Comparison of ENCODE assay signal across 36 cellular contexts in genomic region chr2:8661235-8661634, GRCh38. TPM values are rescaled to one million over a fixed set of nuclear protein-coding genes. Genes with fewer than 3 reads are reported as not detected.
DNase-seq lines count a peak whose midpoint lies in the region; ATAC-seq, FAIRE-seq and TF ChIP-seq lines count a peak whose summit lies in the region.
"Had no signal": no experiment of that assay in that cellular context is flagged by ENCODE, and none has a peak within 500 bp of the region (broad histone marks: within the 10 kb centered on the region; RNA-seq: fewer than 3 reads in every experiment).

No MANE protein-coding gene starts in this region.

- H3K27ac Mint-ChIP-seq in activated naive CD4-positive, alpha-beta T cell treated with anti-CD3 and anti-CD28 coated beads, Interleukin-2, amount 50 U/mL, for 24 hours = peak overlapping the region; percentile 5
- H3K27ac Mint-ChIP-seq in activated naive CD4-positive, alpha-beta T cell treated with anti-CD3 and anti-CD28 coated beads for 36 hours = no peak overlapping the region
- no peak overlapping the region for H3K27ac Mint-ChIP-seq in astrocyte (ENCODE audit: unreplicated experiment)
- peak overlapping the region in 2 of 3 experiments; percentile 35 to 51 for H3K27ac Mint-ChIP-seq in nephron
- H3K27ac Mint-ChIP-seq: activated CD4-positive, alpha-beta T cell treated with anti-CD3 and anti-CD28 coated beads, Interleukin-2, amount 10 ng/mL, durations not matched to agents 7 days and 5 days; CD4-positive, alpha-beta T cell; IgD-negative memory B cell; naive B cell; stimulated activated memory B cell treated with anti-CD40 and anti-IgM and Interleukin-4, amounts not matched to agents 10 μg/mL and 1 μg/mL and 100 μg/mL, for 72 hours had no signal

- no peak overlapping the region for H2AFZ ChIP-seq in astrocyte (ENCODE audit: low read depth, low read length)

- CTCF ChIA-PET in activated naive CD4-positive, alpha-beta T cell treated with anti-CD3 and anti-CD28 coated beads for 36 hours (lab: Charles Lee) = no interaction called here

- no peak overlapping the region for H3K4me3 ChIP-seq in astrocyte (ENCODE audit: insufficient read depth, low read depth, low read length)
- H3K4me3 ChIP-seq in stomach smooth muscle (ENCODE audit: low read length in 2 of 2) = no peak overlapping the region
- H3K4me3 ChIP-seq: cardiac muscle cell, coronary artery, esophagus muscularis mucosa, ovary, right atrium auricular region, thoracic aorta had no signal

- no peak for DNase-seq in activated naive CD4-positive, alpha-beta T cell treated with anti-CD3 and anti-CD28 coated beads for 36 hours
- DNase-seq in astrocyte (ENCODE audit: low read depth) = no peak
- no peak for DNase-seq in cerebellar nuclear complex (lab: John Stamatoyannopoulos, UW)
- DNase-seq in NCI-H2107 treated with DMSO at 0.1 percent for 48 hours (lab: John Stamatoyannopoulos, UW; ENCODE audit: unreplicated experiment) = no peak
- DNase-seq: activated CD4-positive, alpha-beta T cell treated with anti-CD3 and anti-CD28 coated beads, Interleukin-2, amount 10 ng/mL, durations not matched to agents 7 days and 5 days; activated naive CD4-positive, alpha-beta T cell treated with Interleukin-2 at 50 U/mL for 16 hours; activated T-cell treated with anti-CD3 and anti-CD28 coated beads, Interleukin-2, amount 50 U/mL, for 4 hours; AML-193; CD4-positive, alpha-beta T cell; mesendoderm; naive B cell; NCI-H1092 treated with DMSO at 0.1 percent for 48 hours; NCI-H187; NCI-H526; stimulated activated CD4-positive, alpha-beta T cell treated with anti-CD3 and anti-CD28 coated beads, Interleukin-12 subunit alpha, Interleukin-12 subunit beta, amount 100 ng/mL, for 4 hours; stimulated activated CD4-positive, alpha-beta T cell treated with anti-CD3 and anti-CD28 coated beads, Interleukin-4, amount 100 ng/mL, for 4 hours; SW 1271; T-helper 9 cell; WERI-Rb-1 had no signal

- H3K79me2 ChIP-seq in astrocyte (ENCODE audit: insufficient read depth, low read length) = no peaks in the 10 kb centered on the region

- ATAC-seq in GM19397 (IDR thresholded peaks at IDR 0.05; ENCODE audit: unreplicated experiment) = no peak
- ATAC-seq: activated T-cell treated with anti-CD3 and anti-CD28 coated beads, Interleukin-2, amount 50 U/mL, for 4 hours; left lobe of liver; stimulated activated memory B cell treated with anti-CD40 and anti-IgM and Interleukin-4, amounts not matched to agents 10 μg/mL and 1 μg/mL and 100 μg/mL, for 72 hours had no signal

- H3K9me3 ChIP-seq in astrocyte (ENCODE audit: insufficient read depth, low read depth, low read length) = no peaks in the 10 kb centered on the region
- no peaks in the 10 kb centered on the region for H3K9me3 ChIP-seq in stomach smooth muscle (ENCODE audit: control insufficient read depth in 2 of 2, low read length in 2 of 2)
- H3K9me3 ChIP-seq: esophagus muscularis mucosa, ovary, right atrium auricular region, thoracic aorta had no signal

- no peaks in the 10 kb centered on the region for H3K27me3 ChIP-seq in astrocyte (ENCODE audit: insufficient read depth, low read length)
- no peaks in the 10 kb centered on the region for H3K27me3 ChIP-seq in stomach smooth muscle (ENCODE audit: control insufficient read depth in 1 of 2, insufficient read depth in 2 of 2, low read length in 2 of 2)
- H3K27me3 ChIP-seq: cardiac muscle cell, esophagus muscularis mucosa, ovary, right atrium auricular region had no signal

- peak overlapping the region; percentile 66 for H3K4me2 ChIP-seq in astrocyte (ENCODE audit: low read length)

- H3K9ac ChIP-seq in astrocyte (ENCODE audit: low read length) (no peak overlapping the region), stomach smooth muscle (ENCODE audit: low read length in 2 of 2) (peak overlapping the region in 1 of 2 donors; percentile 18)

- H3K36me3 ChIP-seq in astrocyte (ENCODE audit: insufficient read depth, low read length) = no peaks in the 10 kb centered on the region
- no peaks in the 10 kb centered on the region for H3K36me3 ChIP-seq in stomach smooth muscle (ENCODE audit: control insufficient read depth in 2 of 2, insufficient read depth in 2 of 2, low read length in 2 of 2)
- H3K36me3 ChIP-seq: cardiac muscle cell, esophagus muscularis mucosa, ovary, right atrium auricular region, thoracic aorta, WERI-Rb-1 had no signal

- peaks cover 27% of the 10 kb centered on the region for H3K4me1 Mint-ChIP-seq in activated naive CD4-positive, alpha-beta T cell treated with anti-CD3 and anti-CD28 coated beads, Interleukin-2, amount 50 U/mL, for 24 hours
- H3K4me1 Mint-ChIP-seq in activated naive CD4-positive, alpha-beta T cell treated with anti-CD3 and anti-CD28 coated beads for 36 hours (ENCODE audit: low read depth) = peaks cover 34% of the 10 kb centered on the region
- H3K4me1 Mint-ChIP-seq in astrocyte (ENCODE audit: low read depth, unreplicated experiment) (peaks cover 14% of the 10 kb centered on the region), nephron (peaks cover 25% of the 10 kb centered on the region)
- H3K4me1 Mint-ChIP-seq: IgD-negative memory B cell; stimulated activated memory B cell treated with anti-CD40 and anti-IgM and Interleukin-4, amounts not matched to agents 10 μg/mL and 1 μg/mL and 100 μg/mL, for 72 hours had no signal

- no peaks in the 10 kb centered on the region for H3K9me3 Mint-ChIP-seq in activated naive CD4-positive, alpha-beta T cell treated with anti-CD3 and anti-CD28 coated beads, Interleukin-2, amount 50 U/mL, for 24 hours
- H3K9me3 Mint-ChIP-seq in activated naive CD4-positive, alpha-beta T cell treated with anti-CD3 and anti-CD28 coated beads for 36 hours = no peaks in the 10 kb centered on the region
- H3K9me3 Mint-ChIP-seq in astrocyte (ENCODE audit: unreplicated experiment) = peaks cover 5% of the 10 kb centered on the region
- H3K9me3 Mint-ChIP-seq in nephron = no peaks in the 10 kb centered on the region
- H3K9me3 Mint-ChIP-seq: activated T-cell treated with anti-CD3 and anti-CD28 coated beads, Interleukin-2, amount 50 U/mL, for 4 hours; CD4-positive, alpha-beta T cell; IgD-negative memory B cell; stimulated activated memory B cell treated with anti-CD40 and anti-IgM and Interleukin-4, amounts not matched to agents 10 μg/mL and 1 μg/mL and 100 μg/mL, for 72 hours had no signal

- peaks cover 2% of the 10 kb centered on the region for H3K27me3 Mint-ChIP-seq in activated naive CD4-positive, alpha-beta T cell treated with anti-CD3 and anti-CD28 coated beads, Interleukin-2, amount 50 U/mL, for 24 hours
- peaks cover 7% of the 10 kb centered on the region for H3K27me3 Mint-ChIP-seq in activated naive CD4-positive, alpha-beta T cell treated with anti-CD3 and anti-CD28 coated beads for 36 hours (ENCODE audit: low read depth)
- H3K27me3 Mint-ChIP-seq in astrocyte (ENCODE audit: low read depth, unreplicated experiment) (peaks cover 26% of the 10 kb centered on the region), nephron (ENCODE audit: low read depth) (peaks cover 6% of the 10 kb centered on the region)
- H3K27me3 Mint-ChIP-seq: CD4-positive, alpha-beta T cell had no signal

- H3K4me1 ChIP-seq in astrocyte (ENCODE audit: insufficient read depth, low read length) (peaks cover 18% of the 10 kb centered on the region), stomach smooth muscle (ENCODE audit: control insufficient read depth, insufficient read depth, low read length) (peaks cover 13% of the 10 kb centered on the region)

- no peak for FAIRE-seq in astrocyte (lab: Jason Lieb, UNC)
- FAIRE-seq: A204.1, D721Med, frontal cortex, GM18507 had no signal

- H3K36me3 Mint-ChIP-seq in activated naive CD4-positive, alpha-beta T cell treated with anti-CD3 and anti-CD28 coated beads, Interleukin-2, amount 50 U/mL, for 24 hours = no peaks in the 10 kb centered on the region
- H3K36me3 Mint-ChIP-seq in activated naive CD4-positive, alpha-beta T cell treated with anti-CD3 and anti-CD28 coated beads for 36 hours (ENCODE audit: low read depth) = no peaks in the 10 kb centered on the region
- H3K36me3 Mint-ChIP-seq in astrocyte (ENCODE audit: low read depth, unreplicated experiment) (no peaks in the 10 kb centered on the region), nephron (ENCODE audit: low read depth) (peaks cover 3% of the 10 kb centered on the region)
- H3K36me3 Mint-ChIP-seq: naive B cell; stimulated activated memory B cell treated with anti-CD40 and anti-IgM and Interleukin-4, amounts not matched to agents 10 μg/mL and 1 μg/mL and 100 μg/mL, for 72 hours had no signal

- no peak for TF ChIP-seq CTCF in astrocyte (IDR thresholded peaks at IDR 0.05; ENCODE audit: insufficient read depth, low read depth, low read length)
- TF ChIP-seq CTCF in nephron (IDR thresholded peaks at IDR 0.05; ENCODE audit: unreplicated experiment in 3 of 3) = no peak

- H3K4me3 Mint-ChIP-seq in activated naive CD4-positive, alpha-beta T cell treated with anti-CD3 and anti-CD28 coated beads, Interleukin-2, amount 50 U/mL, for 24 hours = no peak overlapping the region
- H3K4me3 Mint-ChIP-seq in activated naive CD4-positive, alpha-beta T cell treated with anti-CD3 and anti-CD28 coated beads for 36 hours = no peak overlapping the region
- H3K4me3 Mint-ChIP-seq in astrocyte (ENCODE audit: unreplicated experiment) (no peak overlapping the region), nephron (no peak overlapping the region)
- H3K4me3 Mint-ChIP-seq: activated CD4-positive, alpha-beta T cell treated with anti-CD3 and anti-CD28 coated beads, Interleukin-2, amount 10 ng/mL, durations not matched to agents 7 days and 5 days; activated T-cell treated with anti-CD3 and anti-CD28 coated beads, Interleukin-2, amount 50 U/mL, for 4 hours; CD4-positive, alpha-beta T cell; IgD-negative memory B cell; stimulated activated memory B cell treated with anti-CD40 and anti-IgM and Interleukin-4, amounts not matched to agents 10 μg/mL and 1 μg/mL and 100 μg/mL, for 72 hours had no signal

- intact Hi-C loops in activated naive CD4-positive, alpha-beta T cell treated with anti-CD3 and anti-CD28 coated beads for 36 hours (cut with micrococcal nuclease) = loop anchor here (5.0 kb wide), 2 partner anchors 84 to 119 kb away; no protein-coding TSS in a partner anchor

- no peak overlapping the region for H3K27ac ChIP-seq in astrocyte (ENCODE audit: low read depth, low read length)
- peak overlapping the region; percentile 80 for H3K27ac ChIP-seq in stomach smooth muscle (ENCODE audit: low read length)
- H3K27ac ChIP-seq: thoracic aorta, WERI-Rb-1 had no signal

- no peaks in the 10 kb centered on the region for H4K20me1 ChIP-seq in astrocyte (ENCODE audit: insufficient read depth, low read length)

RNA-seq across cellular contexts. Expression of gene ID2, which starts 20.6 kb away (rescaled TPM):
- 10 to 100 TPM; 73.9 to 81.9 TPM for total RNA-seq in activated naive CD4-positive, alpha-beta T cell treated with anti-CD3 and anti-CD28 coated beads for 36 hours
- 7.7 and 13.6 TPM in 2 replicates for total RNA-seq in astrocyte

Comparison
In these comparisons a context has a peak if more than half of its experiments do, and no peak if none do; other contexts are left out.
1. H3K27ac Mint-ChIP-seq: peak in activated naive CD4-positive, alpha-beta T cell treated with anti-CD3 and anti-CD28 coated beads, Interleukin-2, amount 50 U/mL, for 24 hours (single experiment) and nephron (2 of 3); none in activated naive CD4-positive, alpha-beta T cell treated with anti-CD3 and anti-CD28 coated beads for 36 hours (single experiment) and astrocyte (single experiment).